In genomic region chr22:28051787-28052356, GRCh38 we compare ENCODE assay signal across 1 cellular context.
TF ChIP-seq lines count a peak whose summit lies in the region.

No MANE protein-coding gene starts in this region.

TF ChIP-seq in GM23338, 12 proteins besides CTCF, POLR2A, EP300 and RAD21 (continued from another document):
- no peak for TF ChIP-seq POLR2AphosphoS5 (IDR thresholded peaks at IDR 0.05; ENCODE audit: low read depth)
